9 cellular contexts compared by ENCODE assay signal in the genomic region with DNA sequence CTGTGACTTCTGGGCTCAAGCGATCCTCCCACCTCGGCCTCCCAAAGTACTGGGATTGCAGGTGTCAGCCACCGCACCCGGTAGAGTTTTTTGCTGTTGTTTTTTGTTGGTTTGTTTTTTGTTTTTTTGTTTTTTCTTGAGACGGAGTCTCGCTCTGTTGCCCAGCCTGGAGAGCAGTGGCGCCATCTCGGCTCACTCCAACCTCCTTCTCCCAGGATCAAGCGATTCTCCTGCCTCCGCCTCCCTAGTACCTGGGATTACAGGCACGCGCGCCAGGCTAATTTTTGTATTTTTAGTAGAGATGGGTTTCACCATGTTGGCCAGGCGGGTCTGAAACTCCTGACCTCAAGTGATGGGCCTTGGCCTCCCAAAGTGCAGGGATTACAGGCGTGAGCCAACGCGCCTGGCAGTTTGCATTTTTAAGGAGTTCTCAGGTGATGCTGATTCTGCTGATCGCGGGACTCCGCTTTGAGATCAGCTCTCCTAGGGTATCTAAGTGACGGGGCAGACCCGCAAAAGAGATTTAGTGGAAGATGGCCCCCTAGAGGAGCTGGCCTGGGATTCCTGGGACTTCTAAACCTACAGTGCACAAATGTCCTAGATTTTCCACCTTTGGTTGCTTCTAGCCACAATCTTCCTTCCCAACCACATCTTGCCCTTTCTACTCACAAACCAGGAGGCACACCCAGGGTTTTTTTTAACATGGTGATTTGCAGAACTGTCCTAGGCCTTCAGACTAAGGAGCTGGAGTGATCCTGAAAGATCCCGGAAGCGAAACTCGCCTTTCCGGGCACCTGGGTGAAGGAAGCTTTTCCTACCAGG. TPM values are rescaled to one million over a fixed set of nuclear protein-coding genes. Genes with fewer than 3 reads are reported as not detected.
DNase-seq lines count a peak whose midpoint lies in the region; FAIRE-seq and TF ChIP-seq lines count a peak whose summit lies in the region.
"Had no signal": no experiment of that assay in that cellular context is flagged by ENCODE, and none has a peak within 500 bp of the region (broad histone marks: within the 10 kb centered on the region; RNA-seq: fewer than 3 reads in every experiment).

No MANE protein-coding gene starts in this region.

- no peaks in the 10 kb centered on the region for H3K9me3 ChIP-seq in kidney (ENCODE audit: control insufficient read depth in 1 of 2, low read length in 2 of 2)

- H3K27ac ChIP-seq in kidney (ENCODE audit: low read depth in 2 of 2, low read length in 2 of 2) = no peak overlapping the region

- peak overlapping the region; percentile 95 for H3K4me3 Mint-ChIP-seq in type B pancreatic cell

- no peaks in the 10 kb centered on the region for H3K9me3 Mint-ChIP-seq in type B pancreatic cell

- intact Hi-C loops in kidney (cut with DNase I) = no loop called here

- no peaks in the 10 kb centered on the region for H3K4me1 ChIP-seq in kidney (ENCODE audit: control insufficient read depth in 1 of 2, insufficient read depth in 1 of 2, low read depth in 1 of 2, low read length in 2 of 2)

- DNase-seq in DMS 273 (lab: John Stamatoyannopoulos, UW; ENCODE audit: unreplicated experiment) = peak; percentile 57
- no peak for DNase-seq in DMS 273 treated with DMSO at 0.1 percent for 48 hours (lab: John Stamatoyannopoulos, UW)
- peak; percentile 13 for DNase-seq in LoVo (ENCODE audit: low spot score)
- peak; percentile 25 for DNase-seq in astrocyte of the spinal cord (ENCODE audit: low read depth, low spot score)
- no peak for DNase-seq in kidney
- no peak for DNase-seq in type B pancreatic cell (ENCODE audit: extremely low spot score, unreplicated experiment)
- no peak for DNase-seq in MV-4-11 (lab: John Stamatoyannopoulos, UW)
- DNase-seq in occipital lobe (lab: John Stamatoyannopoulos, UW) = no peak

- no peaks in the 10 kb centered on the region for H3K36me3 ChIP-seq in kidney (ENCODE audit: control insufficient read depth in 1 of 2, insufficient read depth in 2 of 2, low read length in 2 of 2)

- FAIRE-seq in kidney (lab: Jason Lieb, UNC) = no peak
- FAIRE-seq: A204.1 had no signal

- peak overlapping the region; percentile 60 for H3K4me3 ChIP-seq in astrocyte of the spinal cord (ENCODE audit: low read depth, low read length)
- H3K4me3 ChIP-seq in kidney (ENCODE audit: low read length in 2 of 2) = peak overlapping the region; percentile 64 to 67

- H3K27ac Mint-ChIP-seq in type B pancreatic cell = peak overlapping the region; percentile 78

- peak; percentile 20 for TF ChIP-seq CTCF in astrocyte of the spinal cord (IDR thresholded peaks at IDR 0.05; ENCODE audit: low read depth, low read length)
- TF ChIP-seq CTCF in kidney (IDR thresholded peaks at IDR 0.05; ENCODE audit: borderline replicate concordance, extremely low read depth, insufficient read depth) = no peak
- TF ChIP-seq CTCF in type B pancreatic cell (conservative IDR thresholded peaks at IDR 0.05) = peak; percentile 23

- in situ Hi-C loops in astrocyte of the spinal cord (cut with HindIII; ENCODE audit: low sequenced_read_pairs) = no loop called here

- H3K36me3 Mint-ChIP-seq in type B pancreatic cell = peaks cover 3% of the 10 kb centered on the region

- H3K27me3 Mint-ChIP-seq in type B pancreatic cell = peaks cover 18% of the 10 kb centered on the region

- H3K9ac ChIP-seq in kidney (ENCODE audit: low read length in 2 of 2) = no peak overlapping the region

- H3K4me1 Mint-ChIP-seq in type B pancreatic cell (ENCODE audit: unreplicated experiment) = peaks cover 15% of the 10 kb centered on the region

RNA-seq across cellular contexts. Expression of gene DPPA5, which starts 45.2 kb away (rescaled TPM):
- total RNA-seq in kidney (not detected), type B pancreatic cell (ENCODE audit: low replicate concordance) (not detected in 2 replicates), occipital lobe (not detected)
- polyA plus RNA-seq in kidney (ENCODE audit: insufficient read depth, low read depth, low replicate concordance) = not detected

RNA-seq across cellular contexts. Expression of gene KHDC1, which starts 45.9 kb away (rescaled TPM):
- 1.0 TPM for total RNA-seq in kidney
- polyA plus RNA-seq in kidney (ENCODE audit: insufficient read depth, low read depth, low replicate concordance) = 1.7 TPM
- total RNA-seq in type B pancreatic cell (ENCODE audit: low replicate concordance) = 2.0 and 5.3 TPM in 2 replicates
- 4.1 TPM for total RNA-seq in occipital lobe

RNA-seq across cellular contexts. Expression of gene KHDC3L, which starts 53.5 kb away (rescaled TPM):
- not detected for total RNA-seq in kidney
- not detected for polyA plus RNA-seq in kidney (ENCODE audit: insufficient read depth, low read depth, low replicate concordance)
- total RNA-seq in type B pancreatic cell (ENCODE audit: low replicate concordance) = not detected in 2 replicates
- not detected for total RNA-seq in occipital lobe

Comparison
In these comparisons a context has a peak if more than half of its experiments do, and no peak if none do; other contexts are left out.
1. DNase-seq: peak in DMS 273 (single experiment), LoVo (single experiment) and astrocyte of the spinal cord (single experiment); none in DMS 273 treated with DMSO at 0.1 percent for 48 hours (single experiment), kidney (single experiment), type B pancreatic cell (single experiment), MV-4-11 (single experiment) and occipital lobe (single experiment).